1 cellular context compared by ENCODE assay signal in the genomic region with DNA sequence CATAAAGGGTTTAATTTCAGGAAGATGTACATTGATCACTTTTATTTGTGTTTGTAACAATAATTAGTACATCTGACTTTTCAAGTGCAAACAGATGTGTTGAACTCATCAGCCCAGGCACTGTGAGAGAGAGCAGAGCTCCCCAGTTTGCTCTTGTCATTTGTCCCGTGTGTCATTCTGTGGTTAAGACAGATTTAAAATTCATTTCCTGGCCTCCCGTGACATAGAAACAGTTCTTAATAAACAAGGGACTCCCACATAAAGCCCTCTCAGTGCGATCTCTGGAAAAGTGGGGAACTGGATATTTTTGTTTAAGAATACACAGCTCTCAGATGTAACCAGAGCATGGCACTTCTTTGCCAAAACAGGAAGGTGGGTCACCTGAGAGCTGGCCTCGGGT.
TF ChIP-seq lines count a peak whose summit lies in the region.

No MANE protein-coding gene starts in this region.

TF ChIP-seq in HepG2, 621 proteins besides CTCF, POLR2A, EP300 and RAD21:
- TF ChIP-seq HOXA7 (CRISPR knock-in tag; IDR thresholded peaks at IDR 0.05) (no peak), ZFP36 (IDR thresholded peaks at IDR 0.05; ENCODE audit: borderline replicate concordance, low read depth, low read length, partially characterized antibody) (no peak), KDM5A (IDR thresholded peaks at IDR 0.05; ENCODE audit: borderline replicate concordance, low read length) (no peak), TOPORS (CRISPR knock-in tag; IDR thresholded peaks at IDR 0.05) (no peak), NFE2 (CRISPR knock-in tag; IDR thresholded peaks at IDR 0.05) (no peak), ZNF570 (CRISPR knock-in tag; IDR thresholded peaks at IDR 0.05; ENCODE audit: borderline replicate concordance) (no peak), FOXO1 (CRISPR knock-in tag; IDR thresholded peaks at IDR 0.05) (no peak), SP2 (CRISPR knock-in tag; IDR thresholded peaks at IDR 0.05) (no peak), NFATC3 (CRISPR knock-in tag; IDR thresholded peaks at IDR 0.05) (no peak), SETDB1 (CRISPR knock-in tag; IDR thresholded peaks at IDR 0.05; ENCODE audit: borderline replicate concordance) (no peak), ZNF501 (CRISPR knock-in tag; IDR thresholded peaks at IDR 0.05) (no peak), ARID2 (CRISPR knock-in tag; IDR thresholded peaks at IDR 0.05; ENCODE audit: borderline replicate concordance) (no peak)
- TF ChIP-seq, protein P1, sequence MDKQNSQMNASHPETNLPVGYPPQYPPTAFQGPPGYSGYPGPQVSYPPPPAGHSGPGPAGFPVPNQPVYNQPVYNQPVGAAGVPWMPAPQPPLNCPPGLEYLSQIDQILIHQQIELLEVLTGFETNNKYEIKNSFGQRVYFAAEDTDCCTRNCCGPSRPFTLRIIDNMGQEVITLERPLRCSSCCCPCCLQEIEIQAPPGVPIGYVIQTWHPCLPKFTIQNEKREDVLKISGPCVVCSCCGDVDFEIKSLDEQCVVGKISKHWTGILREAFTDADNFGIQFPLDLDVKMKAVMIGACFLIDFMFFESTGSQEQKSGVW (CRISPR knock-in tag; IDR thresholded peaks at IDR 0.05; ENCODE audit: borderline replicate concordance): no peak
- TF ChIP-seq, protein P2, sequence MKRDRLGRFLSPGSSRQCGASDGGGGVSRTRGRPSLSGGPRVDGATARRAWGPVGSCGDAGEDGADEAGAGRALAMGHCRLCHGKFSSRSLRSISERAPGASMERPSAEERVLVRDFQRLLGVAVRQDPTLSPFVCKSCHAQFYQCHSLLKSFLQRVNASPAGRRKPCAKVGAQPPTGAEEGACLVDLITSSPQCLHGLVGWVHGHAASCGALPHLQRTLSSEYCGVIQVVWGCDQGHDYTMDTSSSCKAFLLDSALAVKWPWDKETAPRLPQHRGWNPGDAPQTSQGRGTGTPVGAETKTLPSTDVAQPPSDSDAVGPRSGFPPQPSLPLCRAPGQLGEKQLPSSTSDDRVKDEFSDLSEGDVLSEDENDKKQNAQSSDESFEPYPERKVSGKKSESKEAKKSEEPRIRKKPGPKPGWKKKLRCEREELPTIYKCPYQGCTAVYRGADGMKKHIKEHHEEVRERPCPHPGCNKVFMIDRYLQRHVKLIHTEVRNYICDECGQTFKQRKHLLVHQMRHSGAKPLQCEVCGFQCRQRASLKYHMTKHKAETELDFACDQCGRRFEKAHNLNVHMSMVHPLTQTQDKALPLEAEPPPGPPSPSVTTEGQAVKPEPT (CRISPR knock-in tag; IDR thresholded peaks at IDR 0.05; ENCODE audit: low read depth): no peak
- TF ChIP-seq, protein P3, sequence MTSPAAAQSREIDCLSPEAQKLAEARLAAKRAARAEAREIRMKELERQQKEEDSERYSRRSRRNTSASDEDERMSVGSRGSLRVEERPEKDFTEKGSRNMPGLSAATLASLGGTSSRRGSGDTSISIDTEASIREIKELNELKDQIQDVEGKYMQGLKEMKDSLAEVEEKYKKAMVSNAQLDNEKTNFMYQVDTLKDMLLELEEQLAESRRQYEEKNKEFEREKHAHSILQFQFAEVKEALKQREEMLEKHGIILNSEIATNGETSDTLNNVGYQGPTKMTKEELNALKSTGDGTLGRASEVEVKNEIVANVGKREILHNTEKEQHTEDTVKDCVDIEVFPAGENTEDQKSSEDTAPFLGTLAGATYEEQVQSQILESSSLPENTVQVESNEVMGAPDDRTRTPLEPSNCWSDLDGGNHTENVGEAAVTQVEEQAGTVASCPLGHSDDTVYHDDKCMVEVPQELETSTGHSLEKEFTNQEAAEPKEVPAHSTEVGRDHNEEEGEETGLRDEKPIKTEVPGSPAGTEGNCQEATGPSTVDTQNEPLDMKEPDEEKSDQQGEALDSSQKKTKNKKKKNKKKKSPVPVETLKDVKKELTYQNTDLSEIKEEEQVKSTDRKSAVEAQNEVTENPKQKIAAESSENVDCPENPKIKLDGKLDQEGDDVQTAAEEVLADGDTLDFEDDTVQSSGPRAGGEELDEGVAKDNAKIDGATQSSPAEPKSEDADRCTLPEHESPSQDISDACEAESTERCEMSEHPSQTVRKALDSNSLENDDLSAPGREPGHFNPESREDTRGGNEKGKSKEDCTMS (CRISPR knock-in tag; conservative IDR thresholded peaks at IDR 0.05): no peak
